In genomic region chr17:69733171-69734014, GRCh38 we compare ENCODE assay signal across 9 cellular contexts.
DNase-seq lines count a peak whose midpoint lies in the region; ATAC-seq, FAIRE-seq and TF ChIP-seq lines count a peak whose summit lies in the region.
"Had no signal": no experiment of that assay in that cellular context is flagged by ENCODE, and none has a peak within 500 bp of the region (broad histone marks: within the 10 kb centered on the region; RNA-seq: fewer than 3 reads in every experiment).

No MANE protein-coding gene starts in this region.

- no peak overlapping the region for H3K27ac Mint-ChIP-seq in activated T-helper 1 cell treated with anti-CD3 and anti-CD28 coated beads, Interleukin-12 subunit alpha, Interleukin-12 subunit beta, Interleukin-2, Interleukin-4 antibody, amounts not matched to agents 30 ng/mL and 10 ng/mL and 1 ng/mL, durations not matched to agents 14 hours and 24 hours and 36 hours

- ATAC-seq in PC-3, result peak; percentile 98
- ATAC-seq in HG03469 (IDR thresholded peaks at IDR 0.05; ENCODE audit: unreplicated experiment), result no peak

- CTCF ChIA-PET in PC-3 (lab: Charles Lee), result interaction anchor here (0.6 to 1.1 kb wide), 2 partner anchors 126 to 362 kb away, joined by 4 to 6 read pairs; no protein-coding TSS in a partner anchor

- no peaks in the 10 kb centered on the region for H3K9me2 ChIP-seq in PC-3 (replicated peaks; ENCODE audit: low read length)

- peaks cover 22% of the 10 kb centered on the region for H3K4me1 Mint-ChIP-seq in activated T-helper 1 cell treated with anti-CD3 and anti-CD28 coated beads, Interleukin-12 subunit alpha, Interleukin-12 subunit beta, Interleukin-2, Interleukin-4 antibody, amounts not matched to agents 30 ng/mL and 10 ng/mL and 1 ng/mL, durations not matched to agents 14 hours and 24 hours and 36 hours (ENCODE audit: low read depth)

- intact Hi-C loops in PC-3 (cut with micrococcal nuclease), result no loop called here
- intact Hi-C loops in activated T-helper 1 cell treated with anti-CD3 and anti-CD28 coated beads, Interleukin-12 subunit alpha, Interleukin-12 subunit beta, Interleukin-2, Interleukin-4 antibody, amounts not matched to agents 30 ng/mL and 10 ng/mL and 1 ng/mL, durations not matched to agents 14 hours and 24 hours and 36 hours (cut with micrococcal nuclease), result no loop called here

- H4K20me1 ChIP-seq in PC-3 (ENCODE audit: low read length), result no peaks in the 10 kb centered on the region

- H3K4me3 ChIP-seq in PC-3 (ENCODE audit: low read length), result no peak overlapping the region
- H3K4me3 ChIP-seq in Peyer's patch, result no peak overlapping the region

- POLR2A ChIA-PET in PC-3 (lab: Charles Lee; ENCODE audit: unreplicated experiment), result no interaction called here

- peaks cover 9% of the 10 kb centered on the region for H3K36me3 Mint-ChIP-seq in activated T-helper 1 cell treated with anti-CD3 and anti-CD28 coated beads, Interleukin-12 subunit alpha, Interleukin-12 subunit beta, Interleukin-2, Interleukin-4 antibody, amounts not matched to agents 30 ng/mL and 10 ng/mL and 1 ng/mL, durations not matched to agents 14 hours and 24 hours and 36 hours (ENCODE audit: low read depth)

- no peaks in the 10 kb centered on the region for H3K36me3 ChIP-seq in PC-3 (ENCODE audit: low read depth, low read length)
- H3K36me3 ChIP-seq in Peyer's patch, result no peaks in the 10 kb centered on the region

- H3K4me1 ChIP-seq in PC-3 (ENCODE audit: insufficient read depth, low read length), result peaks cover 24% of the 10 kb centered on the region
- no peaks in the 10 kb centered on the region for H3K4me1 ChIP-seq in Peyer's patch

- peak overlapping the region; percentile 4; the same call in 1 of the 2 replicates for H3K4me2 ChIP-seq in PC-3 (ENCODE audit: low read length)

- TF ChIP-seq CTCF in PC-3 (conservative IDR thresholded peaks at IDR 0.05; ENCODE audit: low read depth, low read length), result no peak
- TF ChIP-seq CTCF in Peyer's patch (IDR thresholded peaks at IDR 0.05), result no peak

- no peaks in the 10 kb centered on the region for H3K27me3 Mint-ChIP-seq in activated T-helper 1 cell treated with anti-CD3 and anti-CD28 coated beads, Interleukin-12 subunit alpha, Interleukin-12 subunit beta, Interleukin-2, Interleukin-4 antibody, amounts not matched to agents 30 ng/mL and 10 ng/mL and 1 ng/mL, durations not matched to agents 14 hours and 24 hours and 36 hours (ENCODE audit: insufficient read depth)

- no peak overlapping the region for H3K4me3 Mint-ChIP-seq in activated T-helper 1 cell treated with anti-CD3 and anti-CD28 coated beads, Interleukin-12 subunit alpha, Interleukin-12 subunit beta, Interleukin-2, Interleukin-4 antibody, amounts not matched to agents 30 ng/mL and 10 ng/mL and 1 ng/mL, durations not matched to agents 14 hours and 24 hours and 36 hours

- DNase-seq in PC-3 (peak; percentile 78), fibroblast of gingiva (ENCODE audit: low read depth) (peak; percentile 86), renal cortical epithelial cell (ENCODE audit: low read depth) (peak; percentile 97), CD1c-positive myeloid dendritic cell (ENCODE audit: extremely low spot score) (no peak), Peyer's patch (no peak)
- DNase-seq in activated T-helper 1 cell treated with anti-CD3 and anti-CD28 coated beads, Interleukin-12 subunit alpha, Interleukin-12 subunit beta, Interleukin-2, Interleukin-4 antibody, amounts not matched to agents 30 ng/mL and 10 ng/mL and 1 ng/mL, durations not matched to agents 14 hours and 24 hours and 36 hours (ENCODE audit: low spot score), result no peak
- DNase-seq: stimulated activated CD4-positive, alpha-beta T cell treated with anti-CD3 and anti-CD28 coated beads, Interleukin-15, amount 100 ng/mL, for 24 hours had no signal

- H3K79me2 ChIP-seq in PC-3 (ENCODE audit: low read length), result no peaks in the 10 kb centered on the region

- no peak for TF ChIP-seq POLR2A in Peyer's patch (IDR thresholded peaks at IDR 0.05)

- peaks cover 16% of the 10 kb centered on the region for H3K9me3 Mint-ChIP-seq in activated T-helper 1 cell treated with anti-CD3 and anti-CD28 coated beads, Interleukin-12 subunit alpha, Interleukin-12 subunit beta, Interleukin-2, Interleukin-4 antibody, amounts not matched to agents 30 ng/mL and 10 ng/mL and 1 ng/mL, durations not matched to agents 14 hours and 24 hours and 36 hours

- FAIRE-seq in G401.6 (lab: Jason Lieb, UNC), result peak; percentile 99

- H3K27ac ChIP-seq in PC-3 (ENCODE audit: low read length), result no peak overlapping the region
- no peak overlapping the region for H3K27ac ChIP-seq in Peyer's patch

- H2AFZ ChIP-seq in PC-3 (ENCODE audit: low read length), result no peak overlapping the region

- H3K9me3 ChIP-seq in PC-3 (ENCODE audit: low read length) (no peaks in the 10 kb centered on the region), Peyer's patch (no peaks in the 10 kb centered on the region)

- BruUV-seq in PC-3 (replicated peaks; lab: Mats Ljungman, UMichigan), result no TSS peak

- no peak overlapping the region for H3K9ac ChIP-seq in PC-3 (ENCODE audit: low read length)

- H3F3A ChIP-seq in PC-3 (ENCODE audit: low read length, unreplicated experiment), result no peaks in the 10 kb centered on the region

- no peaks in the 10 kb centered on the region for H3K27me3 ChIP-seq in PC-3 (ENCODE audit: low read length)
- no peaks in the 10 kb centered on the region for H3K27me3 ChIP-seq in Peyer's patch

Comparison
In these comparisons a context has a peak if more than half of its experiments do, and no peak if none do; other contexts are left out.
1. DNase-seq: peak in PC-3 (single experiment), fibroblast of gingiva (single experiment) and renal cortical epithelial cell (single experiment); none in CD1c-positive myeloid dendritic cell (single experiment), Peyer's patch (0 of 3) and activated T-helper 1 cell treated with anti-CD3 and anti-CD28 coated beads, Interleukin-12 subunit alpha, Interleukin-12 subunit beta, Interleukin-2, Interleukin-4 antibody, amounts not matched to agents 30 ng/mL and 10 ng/mL and 1 ng/mL, durations not matched to agents 14 hours and 24 hours and 36 hours (single experiment).